18 cellular contexts compared by ENCODE assay signal in the genomic region with DNA sequence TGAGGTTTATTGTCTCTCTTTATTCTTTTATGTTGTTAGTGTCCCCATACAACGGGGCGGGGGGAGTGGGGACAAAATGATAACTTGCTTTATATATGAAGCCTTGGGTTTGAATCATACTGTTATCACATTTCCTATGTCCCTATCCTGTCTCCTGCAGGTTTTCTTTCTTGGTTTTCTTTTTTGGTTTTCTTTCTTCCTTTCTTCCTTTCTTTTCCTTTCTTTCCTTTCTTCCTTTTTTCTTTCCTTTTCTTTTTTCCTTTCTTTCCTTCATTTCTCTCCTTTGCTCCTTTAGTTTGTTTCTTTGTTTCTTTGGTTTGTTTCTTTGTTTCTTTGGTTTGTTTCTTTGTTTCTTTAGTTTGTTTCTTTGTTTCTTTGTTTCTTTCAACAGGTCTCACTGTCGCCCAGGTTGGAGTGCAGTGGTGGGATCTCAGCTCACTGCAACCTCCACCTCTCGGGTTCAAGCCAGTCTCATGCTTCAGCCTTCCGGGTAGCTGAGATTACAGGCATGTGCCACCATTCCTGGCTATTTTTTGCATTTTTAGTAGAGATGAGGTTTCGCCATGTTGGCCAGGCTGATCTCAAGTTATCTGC. TPM values are rescaled to one million over a fixed set of nuclear protein-coding genes. Genes with fewer than 3 reads are reported as not detected.
A peak's percentile ranks its signal among the peaks of the same experiment; 100 is the strongest.
DNase-seq lines count a peak whose midpoint lies in the region; ATAC-seq and TF ChIP-seq lines count a peak whose summit lies in the region.
"Had no signal": no experiment of that assay in that cellular context is flagged by ENCODE, and none has a peak within 500 bp of the region (broad histone marks: within the 10 kb centered on the region; RNA-seq: fewer than 3 reads in every experiment).

No MANE protein-coding gene starts in this region.

- no peaks in the 10 kb centered on the region for H3K9me3 ChIP-seq in A673 (ENCODE audit: low read depth, low read length, poor library complexity, severe bottlenecking)
- no peaks in the 10 kb centered on the region for H3K9me3 ChIP-seq in CD4-positive, alpha-beta memory T cell (ENCODE audit: control insufficient read depth in 1 of 2, low read length in 2 of 2)
- H3K9me3 ChIP-seq: body of pancreas had no signal

- ATAC-seq in WTC11 (no peak), GM21825 (IDR thresholded peaks at IDR 0.05; ENCODE audit: unreplicated experiment) (no peak), sciatic nerve (no peak)
- ATAC-seq: body of pancreas had no signal

- H3K4me3 ChIP-seq in A673 (ENCODE audit: low read depth, low read length, poor library complexity, severe bottlenecking): peak overlapping the region; percentile 10
- no peak overlapping the region for H3K4me3 ChIP-seq in CD4-positive, alpha-beta memory T cell (ENCODE audit: low read length in 2 of 2)
- H3K4me3 ChIP-seq: body of pancreas had no signal

- intact Hi-C loops in A673 (cut with micrococcal nuclease; ENCODE audit: unreplicated experiment): no loop called here
- intact Hi-C loops in CD4-positive, alpha-beta memory T cell (cut with micrococcal nuclease): no loop called here
- intact Hi-C loops in sciatic nerve (cut with DNase I): no loop called here

- no peaks in the 10 kb centered on the region for H3K27me3 ChIP-seq in A673 (replicated peaks; ENCODE audit: insufficient read depth, low read depth, low read length, poor library complexity)
- H3K27me3 ChIP-seq in CD4-positive, alpha-beta memory T cell (ENCODE audit: insufficient read depth, low read length): no peaks in the 10 kb centered on the region
- H3K27me3 ChIP-seq: body of pancreas had no signal

- no peaks in the 10 kb centered on the region for H3K27me3 Mint-ChIP-seq in CD4-positive, alpha-beta memory T cell
- H3K27me3 Mint-ChIP-seq in WTC11 (ENCODE audit: low read depth) (peaks cover under 1% of the 10 kb centered on the region; the same call in 1 of the 2 replicates), mesothelial cell of epicardium (ENCODE audit: low read depth) (no peaks in the 10 kb centered on the region)

- CTCF ChIA-PET in A673 (lab: Charles Lee): no interaction called here
- CTCF ChIA-PET in CD4-positive, alpha-beta memory T cell (lab: Charles Lee; ENCODE audit: partially characterized antibody): no interaction called here
- CTCF ChIA-PET in WTC11 (lab: Charles Lee): no interaction called here

- TF ChIP-seq CTCF in A673 (conservative IDR thresholded peaks at IDR 0.05; ENCODE audit: low read depth, low read length) (no peak), WTC11 (IDR thresholded peaks at IDR 0.05) (no peak), mesothelial cell of epicardium (IDR thresholded peaks at IDR 0.05; ENCODE audit: unreplicated experiment) (no peak)

- H3K36me3 Mint-ChIP-seq in CD4-positive, alpha-beta memory T cell: peaks cover 0 to 6% of the 10 kb centered on the region in 2 donors
- no peaks in the 10 kb centered on the region for H3K36me3 Mint-ChIP-seq in WTC11
- no peaks in the 10 kb centered on the region for H3K36me3 Mint-ChIP-seq in mesothelial cell of epicardium

- peaks cover 34 to 77% (median 43%) of the 10 kb centered on the region in 4 donors for H3K4me1 Mint-ChIP-seq in CD4-positive, alpha-beta memory T cell
- H3K4me1 Mint-ChIP-seq in WTC11: peaks cover 50% of the 10 kb centered on the region
- H3K4me1 Mint-ChIP-seq in mesothelial cell of epicardium: peaks cover 51% of the 10 kb centered on the region

- no peaks in the 10 kb centered on the region for H3K9me3 Mint-ChIP-seq in CD4-positive, alpha-beta memory T cell
- H3K9me3 Mint-ChIP-seq in WTC11: no peaks in the 10 kb centered on the region
- H3K9me3 Mint-ChIP-seq in mesothelial cell of epicardium: peaks cover 13% of the 10 kb centered on the region

- no TSS peak for BruUV-seq in A673 (replicated peaks; lab: Mats Ljungman, UMichigan)

- peak overlapping the region; percentile 17 to 91 (median 76) for H3K27ac Mint-ChIP-seq in CD4-positive, alpha-beta memory T cell
- H3K27ac Mint-ChIP-seq in WTC11: peak overlapping the region; percentile 96
- peak overlapping the region; percentile 85 for H3K27ac Mint-ChIP-seq in mesothelial cell of epicardium

- peaks cover 36% of the 10 kb centered on the region for H3K4me1 ChIP-seq in A673 (ENCODE audit: insufficient read depth, low read length, poor library complexity, severe bottlenecking)
- H3K4me1 ChIP-seq in CD4-positive, alpha-beta memory T cell (ENCODE audit: insufficient read depth, low read length): peaks cover 81% of the 10 kb centered on the region
- H3K4me1 ChIP-seq: body of pancreas had no signal

- no peaks in the 10 kb centered on the region for H3K36me3 ChIP-seq in A673 (ENCODE audit: insufficient read depth, low read length, poor library complexity, severe bottlenecking)
- no peaks in the 10 kb centered on the region for H3K36me3 ChIP-seq in CD4-positive, alpha-beta memory T cell (ENCODE audit: insufficient read depth, low read length)

- POLR2A ChIA-PET in A673 (lab: Charles Lee; ENCODE audit: low non-redundant PET): no interaction called here
- POLR2A ChIA-PET in CD4-positive, alpha-beta memory T cell (lab: Charles Lee; ENCODE audit: partially characterized antibody): no interaction called here
- POLR2A ChIA-PET in WTC11 (lab: Charles Lee): no interaction called here

- DNase-seq in A673 (ENCODE audit: low spot score): no peak
- DNase-seq in CD4-positive, alpha-beta memory T cell: no peak
- no peak for DNase-seq in WTC11 (ENCODE audit: low spot score)
- DNase-seq in mesothelial cell of epicardium (ENCODE audit: low spot score in 2 of 2, unreplicated experiment in 2 of 2): no peak
- DNase-seq in HPDE6-E6E7 (ENCODE audit: extremely low spot score): no peak
- DNase-seq in sciatic nerve (ENCODE audit: low spot score): no peak
- DNase-seq: activated naive CD4-positive, alpha-beta T cell; body of pancreas; NCI-H146; NCI-H2227 treated with DMSO at 0.1 percent for 48 hours; NK-92 treated with Interleukin-12 subunit alpha and Interleukin-12 subunit beta, amount 100 ng/mL, for 24 hours; stimulated activated CD4-positive, alpha-beta T cell treated with anti-CD3 and anti-CD28 coated beads, Interleukin-2, amount 100 ng/mL, for 48 hours; SW 1271 had no signal

- peak overlapping the region in 6 of 8 donors; percentile 8 to 74 (median 32) for H3K4me3 Mint-ChIP-seq in CD4-positive, alpha-beta memory T cell
- peak overlapping the region; percentile 37 for H3K4me3 Mint-ChIP-seq in WTC11
- peak overlapping the region; percentile 20 for H3K4me3 Mint-ChIP-seq in mesothelial cell of epicardium

- peak overlapping the region; percentile 78 for H3K27ac ChIP-seq in A673 (ENCODE audit: low read depth, low read length, poor library complexity, severe bottlenecking)
- no peak overlapping the region for H3K27ac ChIP-seq in CD4-positive, alpha-beta memory T cell (ENCODE audit: low read depth, low read length)
- H3K27ac ChIP-seq: body of pancreas, epithelial cell of prostate, parathyroid adenoma, RWPE1, VCaP had no signal

TF ChIP-seq in WTC11, 78 proteins besides CTCF, POLR2A, EP300 and RAD21 (continues in another document):
- TF ChIP-seq SOX15 (CRISPR knock-in tag; IDR thresholded peaks at IDR 0.05) (no peak), ATF6 (CRISPR knock-in tag; IDR thresholded peaks at IDR 0.05) (no peak)
- TF ChIP-seq, protein P1, sequence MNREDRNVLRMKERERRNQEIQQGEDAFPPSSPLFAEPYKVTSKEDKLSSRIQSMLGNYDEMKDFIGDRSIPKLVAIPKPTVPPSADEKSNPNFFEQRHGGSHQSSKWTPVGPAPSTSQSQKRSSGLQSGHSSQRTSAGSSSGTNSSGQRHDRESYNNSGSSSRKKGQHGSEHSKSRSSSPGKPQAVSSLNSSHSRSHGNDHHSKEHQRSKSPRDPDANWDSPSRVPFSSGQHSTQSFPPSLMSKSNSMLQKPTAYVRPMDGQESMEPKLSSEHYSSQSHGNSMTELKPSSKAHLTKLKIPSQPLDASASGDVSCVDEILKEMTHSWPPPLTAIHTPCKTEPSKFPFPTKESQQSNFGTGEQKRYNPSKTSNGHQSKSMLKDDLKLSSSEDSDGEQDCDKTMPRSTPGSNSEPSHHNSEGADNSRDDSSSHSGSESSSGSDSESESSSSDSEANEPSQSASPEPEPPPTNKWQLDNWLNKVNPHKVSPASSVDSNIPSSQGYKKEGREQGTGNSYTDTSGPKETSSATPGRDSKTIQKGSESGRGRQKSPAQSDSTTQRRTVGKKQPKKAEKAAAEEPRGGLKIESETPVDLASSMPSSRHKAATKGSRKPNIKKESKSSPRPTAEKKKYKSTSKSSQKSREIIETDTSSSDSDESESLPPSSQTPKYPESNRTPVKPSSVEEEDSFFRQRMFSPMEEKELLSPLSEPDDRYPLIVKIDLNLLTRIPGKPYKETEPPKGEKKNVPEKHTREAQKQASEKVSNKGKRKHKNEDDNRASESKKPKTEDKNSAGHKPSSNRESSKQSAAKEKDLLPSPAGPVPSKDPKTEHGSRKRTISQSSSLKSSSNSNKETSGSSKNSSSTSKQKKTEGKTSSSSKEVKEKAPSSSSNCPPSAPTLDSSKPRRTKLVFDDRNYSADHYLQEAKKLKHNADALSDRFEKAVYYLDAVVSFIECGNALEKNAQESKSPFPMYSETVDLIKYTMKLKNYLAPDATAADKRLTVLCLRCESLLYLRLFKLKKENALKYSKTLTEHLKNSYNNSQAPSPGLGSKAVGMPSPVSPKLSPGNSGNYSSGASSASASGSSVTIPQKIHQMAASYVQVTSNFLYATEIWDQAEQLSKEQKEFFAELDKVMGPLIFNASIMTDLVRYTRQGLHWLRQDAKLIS (CRISPR knock-in tag; IDR thresholded peaks at IDR 0.05; ENCODE audit: borderline replicate concordance): no peak

RNA-seq across cellular contexts. Expression of gene FMR1, which starts 4.8 kb away (rescaled TPM):
- 72.9 and 77.4 TPM in 2 replicates for total RNA-seq in A673 (2021)
- 10 to 100 TPM; 82.8 to 88.8 TPM for total RNA-seq in CD4-positive, alpha-beta memory T cell
- 1 to 10 TPM; 5.8 to 7.3 TPM for polyA plus RNA-seq in CD4-positive, alpha-beta memory T cell
- 32.7 to 34.3 TPM (median 33.8 TPM) in 3 replicates for total RNA-seq in WTC11 (2021)
- total RNA-seq in mesothelial cell of epicardium: 107 to 108 TPM (median 108 TPM) in 3 replicates
- 57.9 TPM for total RNA-seq in sciatic nerve
